ENCODE assay signal across 1 cellular context in the genomic region with DNA sequence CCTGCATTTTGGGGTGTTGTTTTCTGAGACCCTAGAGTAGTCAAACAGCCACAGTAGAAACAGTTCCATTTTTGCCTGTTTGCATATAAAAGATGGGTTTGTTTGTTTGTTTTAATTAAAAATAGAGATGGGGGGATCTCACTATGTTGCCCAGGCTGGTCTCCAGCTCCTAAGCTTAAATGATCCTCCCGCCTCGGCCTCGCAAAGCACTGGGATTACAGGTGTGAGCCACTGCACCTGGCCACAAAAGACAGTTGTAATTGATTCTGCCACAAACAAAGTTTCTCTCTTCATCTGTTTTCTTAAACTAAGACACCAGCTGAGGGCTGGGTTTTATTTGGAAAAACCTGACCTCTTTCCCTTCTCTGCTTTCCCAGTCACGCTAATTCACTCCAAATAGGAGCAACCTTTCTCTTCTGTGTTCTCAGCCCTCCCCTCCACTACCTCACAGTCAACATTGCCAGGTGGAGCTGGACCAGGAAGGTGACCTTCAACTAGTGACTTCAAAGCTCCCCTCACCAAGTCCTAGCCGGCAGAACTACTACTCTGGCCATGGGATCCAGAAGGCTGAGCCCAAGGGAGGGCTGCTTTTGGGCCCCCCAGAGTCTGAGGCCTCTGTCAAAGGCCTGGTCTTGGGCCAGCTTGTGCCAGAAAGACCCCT.
A peak's percentile ranks its signal among the peaks of the same experiment; 100 is the strongest.
TF ChIP-seq lines count a peak whose summit lies in the region.

No MANE protein-coding gene starts in this region.

TF ChIP-seq in HepG2, 621 proteins besides CTCF, POLR2A, EP300 and RAD21 (continued from another document and continues in another):
- no peak for TF ChIP-seq PAXIP1 (CRISPR knock-in tag; conservative IDR thresholded peaks at IDR 0.05)
- no peak for TF ChIP-seq BRCA1 (CRISPR knock-in tag; IDR thresholded peaks at IDR 0.05)
- no peak for TF ChIP-seq ZNF569 (CRISPR knock-in tag; IDR thresholded peaks at IDR 0.05; ENCODE audit: borderline replicate concordance)
- TF ChIP-seq KDM5B (CRISPR knock-in tag; IDR thresholded peaks at IDR 0.05; ENCODE audit: borderline replicate concordance): no peak
- no peak for TF ChIP-seq ZMYM2 (CRISPR knock-in tag; IDR thresholded peaks at IDR 0.05)
- no peak for TF ChIP-seq MAFF (IDR thresholded peaks at IDR 0.05; ENCODE audit: low read depth, low read length)
- TF ChIP-seq ZC3H4 (CRISPR knock-in tag; IDR thresholded peaks at IDR 0.05; ENCODE audit: borderline replicate concordance): no peak
- 0 out of 2 replicates have a peak, but pooled peaks have one; percentile 16 for TF ChIP-seq ELF3 (CRISPR knock-in tag; IDR thresholded peaks at IDR 0.05)
- TF ChIP-seq PITX1 (CRISPR knock-in tag; IDR thresholded peaks at IDR 0.05): no peak
- TF ChIP-seq ZNF296 (CRISPR knock-in tag; conservative IDR thresholded peaks at IDR 0.05): no peak
- 0 out of 2 replicates have a peak, but pooled peaks have one; percentile 10 for TF ChIP-seq SALL1 (CRISPR knock-in tag; IDR thresholded peaks at IDR 0.05)
- TF ChIP-seq ASH2L (IDR thresholded peaks at IDR 0.05; ENCODE audit: insufficient read length, low read depth, low read length): no peak
- no peak for TF ChIP-seq ZNF230 (CRISPR knock-in tag; IDR thresholded peaks at IDR 0.05)
- TF ChIP-seq FOXM1 (CRISPR knock-in tag; IDR thresholded peaks at IDR 0.05): no peak
- TF ChIP-seq, protein P1, sequence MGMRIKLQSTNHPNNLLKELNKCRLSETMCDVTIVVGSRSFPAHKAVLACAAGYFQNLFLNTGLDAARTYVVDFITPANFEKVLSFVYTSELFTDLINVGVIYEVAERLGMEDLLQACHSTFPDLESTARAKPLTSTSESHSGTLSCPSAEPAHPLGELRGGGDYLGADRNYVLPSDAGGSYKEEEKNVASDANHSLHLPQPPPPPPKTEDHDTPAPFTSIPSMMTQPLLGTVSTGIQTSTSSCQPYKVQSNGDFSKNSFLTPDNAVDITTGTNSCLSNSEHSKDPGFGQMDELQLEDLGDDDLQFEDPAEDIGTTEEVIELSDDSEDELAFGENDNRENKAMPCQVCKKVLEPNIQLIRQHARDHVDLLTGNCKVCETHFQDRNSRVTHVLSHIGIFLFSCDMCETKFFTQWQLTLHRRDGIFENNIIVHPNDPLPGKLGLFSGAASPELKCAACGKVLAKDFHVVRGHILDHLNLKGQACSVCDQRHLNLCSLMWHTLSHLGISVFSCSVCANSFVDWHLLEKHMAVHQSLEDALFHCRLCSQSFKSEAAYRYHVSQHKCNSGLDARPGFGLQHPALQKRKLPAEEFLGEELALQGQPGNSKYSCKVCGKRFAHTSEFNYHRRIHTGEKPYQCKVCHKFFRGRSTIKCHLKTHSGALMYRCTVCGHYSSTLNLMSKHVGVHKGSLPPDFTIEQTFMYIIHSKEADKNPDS (CRISPR knock-in tag; IDR thresholded peaks at IDR 0.05): no peak
- TF ChIP-seq ZNF101 (CRISPR knock-in tag; IDR thresholded peaks at IDR 0.05; ENCODE audit: borderline replicate concordance, low read depth): no peak
- TF ChIP-seq, protein P2, sequence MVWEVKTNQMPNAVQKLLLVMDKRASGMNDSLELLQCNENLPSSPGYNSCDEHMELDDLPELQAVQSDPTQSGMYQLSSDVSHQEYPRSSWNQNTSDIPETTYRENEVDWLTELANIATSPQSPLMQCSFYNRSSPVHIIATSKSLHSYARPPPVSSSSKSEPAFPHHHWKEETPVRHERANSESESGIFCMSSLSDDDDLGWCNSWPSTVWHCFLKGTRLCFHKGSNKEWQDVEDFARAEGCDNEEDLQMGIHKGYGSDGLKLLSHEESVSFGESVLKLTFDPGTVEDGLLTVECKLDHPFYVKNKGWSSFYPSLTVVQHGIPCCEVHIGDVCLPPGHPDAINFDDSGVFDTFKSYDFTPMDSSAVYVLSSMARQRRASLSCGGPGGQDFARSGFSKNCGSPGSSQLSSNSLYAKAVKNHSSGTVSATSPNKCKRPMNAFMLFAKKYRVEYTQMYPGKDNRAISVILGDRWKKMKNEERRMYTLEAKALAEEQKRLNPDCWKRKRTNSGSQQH (CRISPR knock-in tag; IDR thresholded peaks at IDR 0.05; ENCODE audit: low read depth): no peak
- no peak for TF ChIP-seq ZNF484 (CRISPR knock-in tag; IDR thresholded peaks at IDR 0.05; ENCODE audit: borderline replicate concordance, low read depth)
- TF ChIP-seq ZSCAN20 (CRISPR knock-in tag; IDR thresholded peaks at IDR 0.05; ENCODE audit: borderline replicate concordance): no peak
- no peak for TF ChIP-seq LCORL (IDR thresholded peaks at IDR 0.05)
- TF ChIP-seq LCORL (CRISPR knock-in tag; IDR thresholded peaks at IDR 0.05): no peak
- TF ChIP-seq, protein P3, sequence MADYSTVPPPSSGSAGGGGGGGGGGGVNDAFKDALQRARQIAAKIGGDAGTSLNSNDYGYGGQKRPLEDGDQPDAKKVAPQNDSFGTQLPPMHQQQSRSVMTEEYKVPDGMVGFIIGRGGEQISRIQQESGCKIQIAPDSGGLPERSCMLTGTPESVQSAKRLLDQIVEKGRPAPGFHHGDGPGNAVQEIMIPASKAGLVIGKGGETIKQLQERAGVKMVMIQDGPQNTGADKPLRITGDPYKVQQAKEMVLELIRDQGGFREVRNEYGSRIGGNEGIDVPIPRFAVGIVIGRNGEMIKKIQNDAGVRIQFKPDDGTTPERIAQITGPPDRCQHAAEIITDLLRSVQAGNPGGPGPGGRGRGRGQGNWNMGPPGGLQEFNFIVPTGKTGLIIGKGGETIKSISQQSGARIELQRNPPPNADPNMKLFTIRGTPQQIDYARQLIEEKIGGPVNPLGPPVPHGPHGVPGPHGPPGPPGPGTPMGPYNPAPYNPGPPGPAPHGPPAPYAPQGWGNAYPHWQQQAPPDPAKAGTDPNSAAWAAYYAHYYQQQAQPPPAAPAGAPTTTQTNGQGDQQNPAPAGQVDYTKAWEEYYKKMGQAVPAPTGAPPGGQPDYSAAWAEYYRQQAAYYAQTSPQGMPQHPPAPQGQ (CRISPR knock-in tag; IDR thresholded peaks at IDR 0.05; ENCODE audit: borderline replicate concordance): no peak
- TF ChIP-seq ZNF672 (CRISPR knock-in tag; IDR thresholded peaks at IDR 0.05): no peak
- TF ChIP-seq HIC2 (CRISPR knock-in tag; IDR thresholded peaks at IDR 0.05; ENCODE audit: low read depth): no peak
- 0 out of 2 replicates have a peak, but pooled peaks have one; percentile 27 for TF ChIP-seq ZNF451 (CRISPR knock-in tag; IDR thresholded peaks at IDR 0.05)
- no peak for TF ChIP-seq ZNF407 (CRISPR knock-in tag; IDR thresholded peaks at IDR 0.05; ENCODE audit: not compliant biosample characterization)
- TF ChIP-seq ZNF550 (CRISPR knock-in tag; IDR thresholded peaks at IDR 0.05; ENCODE audit: borderline replicate concordance): no peak
- TF ChIP-seq HNRNPUL1 (IDR thresholded peaks at IDR 0.05; ENCODE audit: low read depth, low read length): no peak
- no peak for TF ChIP-seq ZNF746 (CRISPR knock-in tag; IDR thresholded peaks at IDR 0.05)
- TF ChIP-seq STAT6 (CRISPR knock-in tag; IDR thresholded peaks at IDR 0.05; ENCODE audit: borderline replicate concordance): no peak
- TF ChIP-seq ZNF124 (CRISPR knock-in tag; IDR thresholded peaks at IDR 0.05): no peak
- no peak for TF ChIP-seq TGIF2 (CRISPR knock-in tag; IDR thresholded peaks at IDR 0.05)
- TF ChIP-seq ZSCAN21 (CRISPR knock-in tag; IDR thresholded peaks at IDR 0.05; ENCODE audit: borderline replicate concordance): no peak
- TF ChIP-seq ZNF260 (CRISPR knock-in tag; IDR thresholded peaks at IDR 0.05; ENCODE audit: borderline replicate concordance, low read depth): no peak
- no peak for TF ChIP-seq ZNF552 (CRISPR knock-in tag; IDR thresholded peaks at IDR 0.05; ENCODE audit: borderline replicate concordance)
